Comparison of ENCODE assay signal across 24 cellular contexts in the genomic region with DNA sequence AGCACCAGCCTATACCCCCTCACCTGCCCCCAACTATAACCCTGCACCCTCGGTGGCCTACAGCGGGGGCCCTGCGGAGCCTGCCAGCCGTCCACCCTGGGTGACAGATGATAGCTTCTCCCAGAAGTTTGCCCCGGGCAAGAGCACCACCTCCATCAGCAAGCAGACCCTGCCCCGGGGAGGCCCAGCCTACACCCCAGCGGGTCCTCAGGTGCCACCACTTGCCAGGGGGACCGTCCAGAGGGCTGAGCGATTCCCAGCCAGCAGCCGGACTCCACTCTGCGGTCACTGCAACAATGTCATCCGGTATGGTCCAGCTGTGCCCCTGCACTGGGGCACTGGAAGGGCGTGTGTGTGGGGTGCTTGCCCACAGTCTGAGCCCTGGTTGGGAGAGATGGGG. TPM values are rescaled to one million over a fixed set of nuclear protein-coding genes. Genes with fewer than 3 reads are reported as not detected.
"Had no signal": no experiment of that assay in that cellular context is flagged by ENCODE, and none has a peak within 500 bp of the region (broad histone marks: within the 10 kb centered on the region; RNA-seq: fewer than 3 reads in every experiment).

No MANE protein-coding gene starts in this region.

- H2AFZ ChIP-seq: hepatocyte, neural progenitor cell had no signal

- H3K27ac ChIP-seq: hepatocyte, neural progenitor cell, ovary, vagina had no signal

- FAIRE-seq: endometrium, islet of Langerhans had no signal

- H3K9ac ChIP-seq: neural progenitor cell had no signal

- H3K4me3 ChIP-seq: coronary artery, hepatocyte, neural progenitor cell, ovary, vagina had no signal

- H3K4me2 ChIP-seq: hepatocyte, neural progenitor cell had no signal

- H3K36me3 ChIP-seq: neural progenitor cell, ovary, vagina had no signal

- DNase-seq: activated CD4-positive, alpha-beta memory T cell treated with anti-CD3 and anti-CD28 coated beads, Interleukin-2, amount 10 ng/mL, durations not matched to agents 7 days and 5 days; activated CD4-positive, alpha-beta T cell treated with anti-CD3 and anti-CD28 coated beads for 48 hours; activated CD4-positive, CD25-positive, alpha-beta regulatory T cell; activated CD8-positive, alpha-beta memory T cell treated with anti-CD3 and anti-CD28 coated beads, Interleukin-2, amount 10 ng/mL, durations not matched to agents 7 days and 5 days; activated naive CD4-positive, alpha-beta T cell treated with Interleukin-2 at 50 U/mL for 16 hours; activated naive CD8-positive, alpha-beta T cell treated with anti-CD3 and anti-CD28 coated beads, Interleukin-2, amount 50 U/mL, for 24 hours; anterior cingulate cortex; naive thymus-derived CD4-positive, alpha-beta T cell; ovary; stimulated activated CD4-positive, alpha-beta T cell treated with anti-CD3 and anti-CD28 coated beads, Interleukin-12 subunit alpha, Interleukin-12 subunit beta, amount 100 ng/mL, for 4 hours; stimulated activated CD4-positive, alpha-beta T cell treated with anti-CD3 and anti-CD28 coated beads, Interleukin-2, amount 100 ng/mL, for 24 hours; stimulated activated naive CD8-positive, alpha-beta T cell treated with anti-CD3 and anti-CD28 coated beads, Interleukin-15, Interleukin-2, amounts not matched to agents 100 U/mL and 50 U/mL, for 24 hours; substantia nigra; T-helper 1 cell; T-helper 9 cell; trophoblast cell had no signal

- ATAC-seq: activated CD8-positive, alpha-beta memory T cell treated with anti-CD3 and anti-CD28 coated beads, Interleukin-2, amount 10 ng/mL, durations not matched to agents 7 days and 5 days; activated naive CD8-positive, alpha-beta T cell treated with anti-CD3 and anti-CD28 coated beads, Interleukin-2, amount 50 U/mL, for 24 hours; activated T-helper 17 cell treated with anti-CD3 and anti-CD28 coated beads, Interleukin-2, amount 50 U/mL, for 72 hours; left lobe of liver; naive thymus-derived CD4-positive, alpha-beta T cell; stimulated activated naive CD8-positive, alpha-beta T cell treated with anti-CD3 and anti-CD28 coated beads, Interleukin-15, Interleukin-2, amounts not matched to agents 100 U/mL and 50 U/mL, for 24 hours had no signal

- H3K9me3 ChIP-seq: ovary, vagina had no signal

- H3K27me3 ChIP-seq: hepatocyte, ovary, vagina had no signal

RNA-seq across cellular contexts. Expression of a gene that starts 48.2 kb away (rescaled TPM):
- total RNA-seq: hepatocyte had no signal
- polyA plus RNA-seq: naive thymus-derived CD4-positive, alpha-beta T cell had no signal
